Comparison of ENCODE assay signal across 8 cellular contexts in the genomic region with DNA sequence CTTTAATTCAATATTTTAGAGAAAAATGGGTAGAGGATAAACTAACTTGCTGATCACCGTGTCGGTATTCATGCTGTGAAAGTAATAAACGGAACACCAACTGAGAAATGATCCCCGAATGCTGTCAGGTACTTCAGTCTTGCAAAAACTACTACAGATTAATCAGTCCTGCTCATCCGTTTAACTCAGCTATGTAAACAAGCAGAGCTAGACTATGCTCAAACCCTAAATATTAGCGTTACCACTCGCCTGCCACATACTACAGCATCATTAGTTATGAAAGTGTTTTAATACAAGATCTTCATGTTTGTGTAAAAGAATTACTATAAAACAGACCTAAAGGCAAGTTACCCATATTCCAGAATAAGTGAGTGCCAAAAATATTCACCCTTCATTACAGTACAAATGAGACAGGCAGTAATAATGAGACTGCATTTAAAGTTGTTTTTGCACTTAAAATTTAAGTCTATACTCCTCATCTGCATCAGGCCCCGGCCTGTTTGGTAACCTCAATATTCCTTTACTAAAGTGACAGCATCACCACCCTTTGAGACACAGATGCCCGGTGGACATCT. TPM values are rescaled to one million over a fixed set of nuclear protein-coding genes. Genes with fewer than 3 reads are reported as not detected.
A peak's percentile ranks its signal among the peaks of the same experiment; 100 is the strongest.
DNase-seq lines count a peak whose midpoint lies in the region; ATAC-seq, FAIRE-seq and TF ChIP-seq lines count a peak whose summit lies in the region.

No MANE protein-coding gene starts in this region.

- no peaks in the 10 kb centered on the region for H3K36me3 ChIP-seq in bronchial epithelial cell (ENCODE audit: control insufficient read depth, insufficient read depth, low read length)
- H3K36me3 ChIP-seq in mucosa of stomach (ENCODE audit: control insufficient read depth, insufficient read depth, low read length) = no peaks in the 10 kb centered on the region

- in situ Hi-C loops in ACHN (cut with HindIII; ENCODE audit: low pct_ligation_motif_present, low pct_unique_long_range_greater_than_20kb, low sequenced_read_pairs) = no loop called here

- no peak for ATAC-seq in HG03175 (IDR thresholded peaks at IDR 0.05; ENCODE audit: unreplicated experiment)

- peak overlapping the region; percentile 77 for H3K4me3 ChIP-seq in bronchial epithelial cell (ENCODE audit: low read depth, low read length)
- H3K4me3 ChIP-seq in mucosa of stomach (ENCODE audit: low read length) = peak overlapping the region; percentile 72

- peak overlapping the region; percentile 94 for H3K4me3 Mint-ChIP-seq in HFFc6

- peaks cover 13% of the 10 kb centered on the region for H3K4me1 ChIP-seq in mucosa of stomach (ENCODE audit: control insufficient read depth, insufficient read depth, low read length)

- H3K9ac ChIP-seq in mucosa of stomach (ENCODE audit: low read length) = peak overlapping the region; percentile 73

- no peaks in the 10 kb centered on the region for H3K9me3 Mint-ChIP-seq in HFFc6

- H3K27me3 Mint-ChIP-seq in HFFc6 (ENCODE audit: insufficient read depth) = peaks cover 2% of the 10 kb centered on the region; the same call in 1 of the 2 replicates

- H3K36me3 Mint-ChIP-seq in HFFc6 (ENCODE audit: low read depth) = peaks cover 27% of the 10 kb centered on the region

- TF ChIP-seq POLR2A in H54 (IDR thresholded peaks at IDR 0.05; ENCODE audit: low read depth, low read length) = no peak

- H3K4me1 Mint-ChIP-seq in HFFc6 (ENCODE audit: low read depth) = peaks cover 55% of the 10 kb centered on the region

- H3K9me3 ChIP-seq in mucosa of stomach (ENCODE audit: control insufficient read depth, low read length) = no peaks in the 10 kb centered on the region

- peak overlapping the region; percentile 91 for H3K27ac Mint-ChIP-seq in HFFc6

- H3K27me3 ChIP-seq in bronchial epithelial cell (ENCODE audit: control insufficient read depth, insufficient read depth, low read length) (no peaks in the 10 kb centered on the region), mucosa of stomach (ENCODE audit: control insufficient read depth, insufficient read depth, low read length) (no peaks in the 10 kb centered on the region)

- TF ChIP-seq CTCF in HFFc6 (IDR thresholded peaks at IDR 0.05) = no peak
- TF ChIP-seq CTCF in bronchial epithelial cell (IDR thresholded peaks at IDR 0.05; ENCODE audit: insufficient read depth, low read length, severe bottlenecking) = no peak

- DNase-seq in ACHN (peak; percentile 36), HFFc6 (no peak), bronchial epithelial cell (ENCODE audit: low read depth) (peak; percentile 57), H54 (ENCODE audit: insufficient read length, low spot score) (no peak), NCI-H1436 treated with DMSO at 0.1 percent for 48 hours (lab: John Stamatoyannopoulos, UW) (no peak), NCI-H345 treated with DMSO at 0.1 percent for 48 hours (lab: John Stamatoyannopoulos, UW; ENCODE audit: unreplicated experiment) (no peak)

- FAIRE-seq in bronchial epithelial cell (lab: Jason Lieb, UNC) = no peak
- no peak for FAIRE-seq in H54 (lab: Jason Lieb, UNC)

RNA-seq across cellular contexts. Expression of gene DNMBP, which starts 1.0 kb away (rescaled TPM):
- total RNA-seq in HFFc6 (2021; fragmentation: NEBNext Ultra II Directional; extraction: Animal tissue kit (Norgen Biotek cat#: 25700)) = 10 to 100 TPM; 24.9 to 44.7 (median 28.6) TPM
- total RNA-seq in bronchial epithelial cell = 4.0 and 5.0 TPM in 2 replicates

Comparison
In these comparisons a context has a peak if more than half of its experiments do, and no peak if none do; other contexts are left out.
1. DNase-seq: peak in ACHN (single experiment) and bronchial epithelial cell (single experiment); none in HFFc6 (single experiment), H54 (single experiment), NCI-H1436 treated with DMSO at 0.1 percent for 48 hours (single experiment) and NCI-H345 treated with DMSO at 0.1 percent for 48 hours (single experiment).